2 cellular contexts compared by ENCODE assay signal in the genomic region with DNA sequence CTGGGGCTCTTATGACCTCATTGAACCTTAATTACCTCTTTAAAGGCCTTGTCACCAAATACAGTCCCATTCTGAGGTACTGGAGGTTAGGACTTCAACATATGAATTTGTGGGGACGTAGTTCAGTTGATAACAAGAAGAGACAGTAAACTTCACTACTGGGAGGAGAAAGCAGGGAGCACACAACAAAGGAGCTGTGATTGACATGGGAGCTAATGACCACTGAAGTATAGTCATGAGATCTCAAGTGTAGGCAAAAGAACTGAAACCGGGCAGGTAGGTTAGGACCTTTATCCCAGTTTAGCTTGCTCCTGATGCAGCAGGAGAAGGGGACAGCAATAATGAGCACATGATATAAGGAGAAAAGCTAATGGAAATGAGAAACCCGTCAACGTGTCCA.
TF ChIP-seq lines count a peak whose summit lies in the region.

No MANE protein-coding gene starts in this region.

TF ChIP-seq in HepG2, 621 proteins besides CTCF, POLR2A, EP300 and RAD21:
- no peak for TF ChIP-seq ELF1 (CRISPR knock-in tag; IDR thresholded peaks at IDR 0.05)
- TF ChIP-seq, protein P1, sequence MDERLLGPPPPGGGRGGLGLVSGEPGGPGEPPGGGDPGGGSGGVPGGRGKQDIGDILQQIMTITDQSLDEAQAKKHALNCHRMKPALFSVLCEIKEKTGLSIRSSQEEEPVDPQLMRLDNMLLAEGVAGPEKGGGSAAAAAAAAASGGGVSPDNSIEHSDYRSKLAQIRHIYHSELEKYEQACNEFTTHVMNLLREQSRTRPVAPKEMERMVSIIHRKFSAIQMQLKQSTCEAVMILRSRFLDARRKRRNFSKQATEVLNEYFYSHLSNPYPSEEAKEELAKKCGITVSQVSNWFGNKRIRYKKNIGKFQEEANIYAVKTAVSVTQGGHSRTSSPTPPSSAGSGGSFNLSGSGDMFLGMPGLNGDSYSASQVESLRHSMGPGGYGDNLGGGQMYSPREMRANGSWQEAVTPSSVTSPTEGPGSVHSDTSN (CRISPR knock-in tag; IDR thresholded peaks at IDR 0.05) = 0 out of 2 replicates have a peak, but pooled peaks have one; percentile 35

TF ChIP-seq in K562, 482 proteins besides CTCF, POLR2A, EP300 and RAD21:
- TF ChIP-seq, protein P2, sequence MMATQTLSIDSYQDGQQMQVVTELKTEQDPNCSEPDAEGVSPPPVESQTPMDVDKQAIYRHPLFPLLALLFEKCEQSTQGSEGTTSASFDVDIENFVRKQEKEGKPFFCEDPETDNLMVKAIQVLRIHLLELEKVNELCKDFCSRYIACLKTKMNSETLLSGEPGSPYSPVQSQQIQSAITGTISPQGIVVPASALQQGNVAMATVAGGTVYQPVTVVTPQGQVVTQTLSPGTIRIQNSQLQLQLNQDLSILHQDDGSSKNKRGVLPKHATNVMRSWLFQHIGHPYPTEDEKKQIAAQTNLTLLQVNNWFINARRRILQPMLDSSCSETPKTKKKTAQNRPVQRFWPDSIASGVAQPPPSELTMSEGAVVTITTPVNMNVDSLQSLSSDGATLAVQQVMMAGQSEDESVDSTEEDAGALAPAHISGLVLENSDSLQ (IDR thresholded peaks at IDR 0.05) = peak; percentile 81
- TF ChIP-seq NCOA1 (IDR thresholded peaks at IDR 0.05; ENCODE audit: low read depth) = no peak
- TF ChIP-seq, protein P1 (CRISPR knock-in tag; IDR thresholded peaks at IDR 0.05; ENCODE audit: low read depth) = no peak
- TF ChIP-seq, protein P1 (tag; conservative IDR thresholded peaks at IDR 0.05; ENCODE audit: low read depth) = peak; percentile 83
